37 cellular contexts compared by ENCODE assay signal in genomic region chr22:33025675-33026074, GRCh38. TPM values are rescaled to one million over a fixed set of nuclear protein-coding genes. Genes with fewer than 3 reads are reported as not detected.
"Had no signal": no experiment of that assay in that cellular context is flagged by ENCODE, and none has a peak within 500 bp of the region (broad histone marks: within the 10 kb centered on the region; RNA-seq: fewer than 3 reads in every experiment).

No MANE protein-coding gene starts in this region.

- DNase-seq: activated CD4-positive, alpha-beta memory T cell treated with anti-CD3 and anti-CD28 coated beads, Interleukin-2, amount 10 ng/mL, durations not matched to agents 7 days and 5 days; activated CD4-positive, alpha-beta T cell treated with anti-CD3 and anti-CD28 coated beads for 1 hour; activated CD4-positive, alpha-beta T cell treated with anti-CD3 and anti-CD28 coated beads for 36 hours; activated CD4-positive, alpha-beta T cell treated with anti-CD3 and anti-CD28 coated beads for 48 hours; activated CD4-positive, alpha-beta T cell treated with anti-CD3 and anti-CD28 coated beads, Interleukin-2, amount 10 ng/mL, durations not matched to agents 7 days and 5 days; activated CD4-positive, alpha-beta T cell treated with anti-CD3 and anti-CD28 coated beads, Interleukin-2, amount 50 U/mL, for 48 hours; activated CD4-positive, CD25-positive, alpha-beta regulatory T cell; activated CD8-positive, alpha-beta memory T cell treated with anti-CD3 and anti-CD28 coated beads for 24 hours; activated CD8-positive, alpha-beta memory T cell treated with anti-CD3 and anti-CD28 coated beads, Interleukin-2, amount 10 ng/mL, durations not matched to agents 7 days and 5 days; activated CD8-positive, alpha-beta memory T cell treated with anti-CD3 and anti-CD28 coated beads, Interleukin-2, amount 50 U/mL, for 48 hours; activated CD8-positive, alpha-beta T cell treated with anti-CD3 and anti-CD28 coated beads, Interleukin-2, amount 10 ng/mL, durations not matched to agents 7 days and 5 days; activated effector memory CD4-positive, alpha-beta T cell treated with anti-CD3 and anti-CD28 coated beads, Interleukin-2, amount 50 U/mL, for 16 hours; activated gamma-delta T cell treated with Interleukin-2 at 50 U/mL for 16 hours; activated naive CD4-positive, alpha-beta T cell; activated naive CD4-positive, alpha-beta T cell treated with anti-CD3 and anti-CD28 coated beads for 36 hours; activated naive CD4-positive, alpha-beta T cell treated with anti-CD3 and anti-CD28 coated beads, Interleukin-2, amount 50 U/mL, for 16 hours; activated naive CD8-positive, alpha-beta T cell treated with anti-CD3 and anti-CD28 coated beads for 36 hours; activated T-cell treated with anti-CD3 and anti-CD28 coated beads, Interleukin-2, amount 50 U/mL, for 1 hour; activated T-cell treated with anti-CD3 and anti-CD28 coated beads, Interleukin-2, amount 50 U/mL, for 4 hours; activated T-cell treated with anti-CD3 and anti-CD28 coated beads, Interleukin-2, amount 50 U/mL, for 72 hours; adrenal gland; amniotic stem cell; aorta; body of pancreas; brain microvascular endothelial cell; central memory CD4-positive, alpha-beta T cell; T-helper 17 cell had no signal

- H3K27ac ChIP-seq: adrenal gland, body of pancreas, brain microvascular endothelial cell, breast epithelium, VCaP had no signal

- H3K36me3 ChIP-seq: adrenal gland, brain microvascular endothelial cell, breast epithelium had no signal

- H3K27ac Mint-ChIP-seq: activated CD4-positive, alpha-beta memory T cell treated with anti-CD3 and anti-CD28 coated beads, Interleukin-2, amount 10 ng/mL, durations not matched to agents 7 days and 5 days; activated CD4-positive, alpha-beta T cell treated with anti-CD3 and anti-CD28 coated beads for 36 hours; activated CD4-positive, alpha-beta T cell treated with anti-CD3 and anti-CD28 coated beads, Interleukin-2, amount 10 ng/mL, durations not matched to agents 7 days and 5 days; activated CD8-positive, alpha-beta memory T cell treated with anti-CD3 and anti-CD28 coated beads, Interleukin-2, amount 10 ng/mL, durations not matched to agents 7 days and 5 days; activated CD8-positive, alpha-beta T cell treated with anti-CD3 and anti-CD28 coated beads, Interleukin-2, amount 10 ng/mL, durations not matched to agents 7 days and 5 days; activated naive CD4-positive, alpha-beta T cell treated with anti-CD3 and anti-CD28 coated beads for 36 hours; activated naive CD4-positive, alpha-beta T cell treated with anti-CD3 and anti-CD28 coated beads, Interleukin-2, amount 50 U/mL, for 72 hours; activated naive CD8-positive, alpha-beta T cell treated with anti-CD3 and anti-CD28 coated beads for 36 hours; activated T-cell treated with anti-CD3 and anti-CD28 coated beads, Interleukin-2, amount 50 U/mL, for 72 hours; activated T-helper 1 cell treated with anti-CD3 and anti-CD28 coated beads, Interleukin-12 subunit alpha, Interleukin-12 subunit beta, Interleukin-2, Interleukin-4 antibody, amounts not matched to agents 30 ng/mL and 10 ng/mL and 1 ng/mL, durations not matched to agents 14 hours and 24 hours and 36 hours; activated T-helper 17 cell treated with anti-CD3 and anti-CD28 coated beads, Interleukin-2, amount 50 U/mL, for 72 hours; T-helper 17 cell had no signal

- H3K4me1 ChIP-seq: adrenal gland, body of pancreas, breast epithelium had no signal

- H3K4me1 Mint-ChIP-seq: activated CD4-positive, alpha-beta memory T cell treated with anti-CD3 and anti-CD28 coated beads, Interleukin-2, amount 10 ng/mL, durations not matched to agents 7 days and 5 days; activated CD4-positive, alpha-beta T cell treated with anti-CD3 and anti-CD28 coated beads, Interleukin-2, amount 10 ng/mL, durations not matched to agents 7 days and 5 days; activated CD8-positive, alpha-beta memory T cell treated with anti-CD3 and anti-CD28 coated beads, Interleukin-2, amount 10 ng/mL, durations not matched to agents 7 days and 5 days; activated T-helper 17 cell treated with anti-CD3 and anti-CD28 coated beads, Interleukin-2, amount 50 U/mL, for 72 hours; T-helper 17 cell had no signal

- H3K27me3 ChIP-seq: adrenal gland, body of pancreas, brain microvascular endothelial cell, breast epithelium had no signal

- H3K36me3 Mint-ChIP-seq: activated CD8-positive, alpha-beta memory T cell treated with anti-CD3 and anti-CD28 coated beads, Interleukin-2, amount 10 ng/mL, durations not matched to agents 7 days and 5 days; activated naive CD4-positive, alpha-beta T cell treated with anti-CD3 and anti-CD28 coated beads, Interleukin-2, amount 50 U/mL, for 72 hours; activated naive CD8-positive, alpha-beta T cell treated with anti-CD3 and anti-CD28 coated beads for 36 hours had no signal

- H3K9me3 ChIP-seq: adrenal gland, body of pancreas, breast epithelium had no signal

- ATAC-seq: activated CD4-positive, alpha-beta T cell treated with anti-CD3 and anti-CD28 coated beads for 36 hours; activated CD4-positive, CD25-positive, alpha-beta regulatory T cell treated with anti-CD3 and anti-CD28 coated beads, Interleukin-2, amount 50 U/mL, for 24 hours; activated CD8-positive, alpha-beta memory T cell treated with anti-CD3 and anti-CD28 coated beads, Interleukin-2, amount 10 ng/mL, durations not matched to agents 7 days and 5 days; activated CD8-positive, alpha-beta T cell treated with anti-CD3 and anti-CD28 coated beads, Interleukin-2, amount 10 ng/mL, durations not matched to agents 7 days and 5 days; activated naive CD4-positive, alpha-beta T cell treated with anti-CD3 and anti-CD28 coated beads, Interleukin-2, amount 50 U/mL, for 72 hours; activated T-cell treated with anti-CD3 and anti-CD28 coated beads, Interleukin-2, amount 50 U/mL, for 4 hours; activated T-cell treated with anti-CD3 and anti-CD28 coated beads, Interleukin-2, amount 50 U/mL, for 72 hours; activated T-helper 17 cell treated with anti-CD3 and anti-CD28 coated beads, Interleukin-2, amount 50 U/mL, for 72 hours; body of pancreas; T-helper 17 cell had no signal

- FAIRE-seq: astrocyte, TTC549 had no signal

- H3K4me3 Mint-ChIP-seq: activated CD4-positive, alpha-beta memory T cell treated with anti-CD3 and anti-CD28 coated beads, Interleukin-2, amount 10 ng/mL, durations not matched to agents 7 days and 5 days; activated CD4-positive, alpha-beta T cell treated with anti-CD3 and anti-CD28 coated beads for 36 hours; activated CD4-positive, alpha-beta T cell treated with anti-CD3 and anti-CD28 coated beads, Interleukin-2, amount 10 ng/mL, durations not matched to agents 7 days and 5 days; activated CD8-positive, alpha-beta memory T cell treated with anti-CD3 and anti-CD28 coated beads, Interleukin-2, amount 10 ng/mL, durations not matched to agents 7 days and 5 days; activated CD8-positive, alpha-beta T cell treated with anti-CD3 and anti-CD28 coated beads, Interleukin-2, amount 10 ng/mL, durations not matched to agents 7 days and 5 days; activated naive CD4-positive, alpha-beta T cell treated with anti-CD3 and anti-CD28 coated beads for 36 hours; activated naive CD8-positive, alpha-beta T cell treated with anti-CD3 and anti-CD28 coated beads for 36 hours; activated T-cell treated with anti-CD3 and anti-CD28 coated beads, Interleukin-2, amount 50 U/mL, for 4 hours; activated T-cell treated with anti-CD3 and anti-CD28 coated beads, Interleukin-2, amount 50 U/mL, for 72 hours; activated T-helper 1 cell treated with anti-CD3 and anti-CD28 coated beads, Interleukin-12 subunit alpha, Interleukin-12 subunit beta, Interleukin-2, Interleukin-4 antibody, amounts not matched to agents 30 ng/mL and 10 ng/mL and 1 ng/mL, durations not matched to agents 14 hours and 24 hours and 36 hours; activated T-helper 17 cell treated with anti-CD3 and anti-CD28 coated beads, Interleukin-2, amount 50 U/mL, for 72 hours; T-helper 17 cell had no signal

- H3K9me3 Mint-ChIP-seq: activated CD4-positive, alpha-beta memory T cell treated with anti-CD3 and anti-CD28 coated beads, Interleukin-2, amount 10 ng/mL, durations not matched to agents 7 days and 5 days; activated CD4-positive, alpha-beta T cell treated with anti-CD3 and anti-CD28 coated beads, Interleukin-2, amount 10 ng/mL, durations not matched to agents 7 days and 5 days; activated naive CD4-positive, alpha-beta T cell treated with anti-CD3 and anti-CD28 coated beads for 36 hours; activated naive CD4-positive, alpha-beta T cell treated with anti-CD3 and anti-CD28 coated beads, Interleukin-2, amount 50 U/mL, for 72 hours; activated naive CD8-positive, alpha-beta T cell treated with anti-CD3 and anti-CD28 coated beads for 36 hours; activated T-cell treated with anti-CD3 and anti-CD28 coated beads, Interleukin-2, amount 50 U/mL, for 4 hours; activated T-cell treated with anti-CD3 and anti-CD28 coated beads, Interleukin-2, amount 50 U/mL, for 72 hours; activated T-helper 1 cell treated with anti-CD3 and anti-CD28 coated beads, Interleukin-12 subunit alpha, Interleukin-12 subunit beta, Interleukin-2, Interleukin-4 antibody, amounts not matched to agents 30 ng/mL and 10 ng/mL and 1 ng/mL, durations not matched to agents 14 hours and 24 hours and 36 hours; activated T-helper 17 cell treated with anti-CD3 and anti-CD28 coated beads, Interleukin-2, amount 50 U/mL, for 72 hours had no signal

- H3K4me3 ChIP-seq: adrenal gland, body of pancreas, breast epithelium had no signal

RNA-seq across cellular contexts. Expression of gene SYN3, which starts 32.5 kb away (rescaled TPM):
- total RNA-seq: activated CD4-positive, alpha-beta memory T cell treated with anti-CD3 and anti-CD28 coated beads, Interleukin-2, amount 10 ng/mL, durations not matched to agents 7 days and 5 days; activated CD4-positive, alpha-beta T cell treated with anti-CD3 and anti-CD28 coated beads for 36 hours; activated CD4-positive, alpha-beta T cell treated with anti-CD3 and anti-CD28 coated beads, Interleukin-2, amount 10 ng/mL, durations not matched to agents 7 days and 5 days; activated CD8-positive, alpha-beta memory T cell treated with anti-CD3 and anti-CD28 coated beads, Interleukin-2, amount 10 ng/mL, durations not matched to agents 7 days and 5 days; activated CD8-positive, alpha-beta T cell treated with anti-CD3 and anti-CD28 coated beads, Interleukin-2, amount 10 ng/mL, durations not matched to agents 7 days and 5 days; activated naive CD4-positive, alpha-beta T cell treated with anti-CD3 and anti-CD28 coated beads for 36 hours; activated naive CD4-positive, alpha-beta T cell treated with anti-CD3 and anti-CD28 coated beads, Interleukin-2, amount 50 U/mL, for 72 hours; activated naive CD8-positive, alpha-beta T cell treated with anti-CD3 and anti-CD28 coated beads for 36 hours; activated T-cell treated with anti-CD3 and anti-CD28 coated beads, Interleukin-2, amount 50 U/mL, for 4 hours; activated T-cell treated with anti-CD3 and anti-CD28 coated beads, Interleukin-2, amount 50 U/mL, for 72 hours; activated T-helper 1 cell treated with anti-CD3 and anti-CD28 coated beads, Interleukin-12 subunit alpha, Interleukin-12 subunit beta, Interleukin-2, Interleukin-4 antibody, amounts not matched to agents 30 ng/mL and 10 ng/mL and 1 ng/mL, durations not matched to agents 14 hours and 24 hours and 36 hours; activated T-helper 17 cell treated with anti-CD3 and anti-CD28 coated beads, Interleukin-2, amount 50 U/mL, for 72 hours; body of pancreas; T-helper 1 cell treated with Interleukin-12 subunit alpha and Interleukin-12 subunit beta and Interleukin-4 antibody, amounts not matched to agents 30 ng/mL and 1 ng/mL, for 36 hours; T-helper 2 cell treated with Interferon-gamma antibody and Interleukin-4, amounts not matched to agents 100 ng/mL and 5 ng/mL, for 36 hours had no signal
